Comparison of ENCODE assay signal across 1 cellular context in the genomic region with DNA sequence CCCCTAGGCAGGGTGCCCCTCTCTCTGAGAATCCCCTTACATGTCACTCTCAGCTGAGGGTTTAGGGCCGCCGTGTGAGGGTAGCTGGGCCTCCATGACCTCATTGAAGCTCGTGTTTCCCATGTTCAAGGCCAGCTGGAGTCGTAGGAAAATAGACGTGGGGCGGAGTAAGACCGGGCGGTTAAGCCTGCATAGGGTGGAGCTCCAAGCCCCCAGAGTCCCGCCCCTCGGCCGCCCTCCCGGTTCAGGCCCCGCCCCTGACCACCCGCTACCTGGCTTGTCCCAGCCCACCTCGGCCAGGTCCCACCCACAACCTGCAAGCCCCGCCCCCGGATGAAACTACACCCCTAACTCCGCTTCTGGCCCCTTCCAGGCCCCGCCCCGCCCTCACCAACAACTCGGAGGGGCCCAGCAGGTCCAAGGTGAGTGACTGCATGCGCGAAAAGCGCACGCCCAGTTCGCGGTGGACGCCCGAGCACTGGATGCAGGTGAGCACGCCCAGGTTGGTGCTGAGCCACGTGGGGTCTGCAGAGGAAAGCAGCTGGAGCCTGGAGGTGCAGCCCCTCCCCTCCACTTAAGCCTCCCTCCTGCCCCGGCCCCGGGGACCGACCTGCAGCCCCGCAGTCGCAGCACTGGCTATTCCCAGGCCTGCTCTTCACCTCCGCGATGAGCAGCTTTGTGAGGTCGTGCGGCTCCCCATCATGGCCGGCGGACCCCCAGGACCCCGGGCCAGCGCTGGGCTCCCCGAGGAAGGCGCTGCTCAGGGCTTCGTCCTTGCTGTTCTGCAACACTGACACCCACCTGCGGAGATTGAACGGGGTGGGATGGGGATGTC.
TF ChIP-seq lines count a peak whose summit lies in the region.

No MANE protein-coding gene starts in this region.

TF ChIP-seq in GM23338, 12 proteins besides CTCF, POLR2A, EP300 and RAD21 (continued from another document):
- TF ChIP-seq, protein P1, sequence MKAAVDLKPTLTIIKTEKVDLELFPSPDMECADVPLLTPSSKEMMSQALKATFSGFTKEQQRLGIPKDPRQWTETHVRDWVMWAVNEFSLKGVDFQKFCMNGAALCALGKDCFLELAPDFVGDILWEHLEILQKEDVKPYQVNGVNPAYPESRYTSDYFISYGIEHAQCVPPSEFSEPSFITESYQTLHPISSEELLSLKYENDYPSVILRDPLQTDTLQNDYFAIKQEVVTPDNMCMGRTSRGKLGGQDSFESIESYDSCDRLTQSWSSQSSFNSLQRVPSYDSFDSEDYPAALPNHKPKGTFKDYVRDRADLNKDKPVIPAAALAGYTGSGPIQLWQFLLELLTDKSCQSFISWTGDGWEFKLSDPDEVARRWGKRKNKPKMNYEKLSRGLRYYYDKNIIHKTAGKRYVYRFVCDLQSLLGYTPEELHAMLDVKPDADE (IDR thresholded peaks at IDR 0.05) = no peak
- no peak for TF ChIP-seq ZNF114 (CRISPR knock-in tag; IDR thresholded peaks at IDR 0.05)
- no peak for TF ChIP-seq JUNB (IDR thresholded peaks at IDR 0.05; ENCODE audit: unreplicated experiment)
- no peak for TF ChIP-seq ZNF331 (CRISPR knock-in tag; IDR thresholded peaks at IDR 0.05; ENCODE audit: low read depth)
